20 cellular contexts compared by ENCODE assay signal in genomic region chr13:62933809-62934208, GRCh38.
"Had no signal": no experiment of that assay in that cellular context is flagged by ENCODE, and none has a peak within 500 bp of the region (broad histone marks: within the 10 kb centered on the region; RNA-seq: fewer than 3 reads in every experiment).

No MANE protein-coding gene starts in this region.

- H3K27me3 ChIP-seq: ascending aorta, sigmoid colon, stomach had no signal

- H3K9me3 ChIP-seq: sigmoid colon, stomach had no signal

- DNase-seq: activated CD8-positive, alpha-beta memory T cell treated with anti-CD3 and anti-CD28 coated beads for 24 hours; activated CD8-positive, alpha-beta memory T cell treated with anti-CD3 and anti-CD28 coated beads, Interleukin-2, amount 50 U/mL, for 48 hours; activated effector memory CD4-positive, alpha-beta T cell treated with Interleukin-2 at 50 U/mL for 16 hours; activated naive CD4-positive, alpha-beta T cell treated with anti-CD3 and anti-CD28 coated beads, Interleukin-2, amount 50 U/mL, for 16 hours; activated T-cell treated with anti-CD3 and anti-CD28 coated beads, Interleukin-2, amount 50 U/mL, for 48 hours; erythroblast; foreskin melanocyte; hypothalamus; islet precursor cell; occipital lobe; posterior cingulate gyrus; sigmoid colon; stimulated activated CD4-positive, alpha-beta T cell treated with anti-CD3 and anti-CD28 coated beads, Interleukin-4, amount 100 ng/mL, for 24 hours; stomach; trophoblast cell had no signal

- ATAC-seq: activated CD4-positive, CD25-positive, alpha-beta regulatory T cell treated with anti-CD3 and anti-CD28 coated beads, Interleukin-2, amount 50 U/mL, for 24 hours; stimulated activated effector memory CD8-positive, alpha-beta T cell treated with anti-CD3 and anti-CD28 coated beads, Interleukin-12 subunit alpha, Interleukin-12 subunit beta, amount 100 ng/mL, for 72 hours had no signal

- H3K4me1 ChIP-seq: ascending aorta, stomach had no signal

- H3K36me3 ChIP-seq: ascending aorta, sigmoid colon, stomach had no signal

- H3K4me3 ChIP-seq: ascending aorta, coronary artery, lung, sigmoid colon, stomach had no signal

- H3K27ac ChIP-seq: ascending aorta, coronary artery, sigmoid colon, stomach had no signal
